In genomic region chr19:57771417-57771816, GRCh38 we compare ENCODE assay signal across 10 cellular contexts. TPM values are rescaled to one million over a fixed set of nuclear protein-coding genes. Genes with fewer than 3 reads are reported as not detected.
DNase-seq lines count a peak whose midpoint lies in the region; ATAC-seq and TF ChIP-seq lines count a peak whose summit lies in the region.
"Had no signal": no experiment of that assay in that cellular context is flagged by ENCODE, and none has a peak within 500 bp of the region (broad histone marks: within the 10 kb centered on the region; RNA-seq: fewer than 3 reads in every experiment).

No MANE protein-coding gene starts in this region.

- peaks cover 15% of the 10 kb centered on the region for H3K4me1 ChIP-seq in BLaER1
- peaks cover 3 to 21% of the 10 kb centered on the region in 2 donors for H3K4me1 ChIP-seq in right atrium auricular region

- H3K27ac Mint-ChIP-seq in Calu3 (ENCODE audit: unreplicated experiment): peak overlapping the region; percentile 15
- H3K27ac Mint-ChIP-seq in activated T-helper 1 cell treated with anti-CD3 and anti-CD28 coated beads, Interleukin-12 subunit alpha, Interleukin-12 subunit beta, Interleukin-2, Interleukin-4 antibody, amounts not matched to agents 30 ng/mL and 10 ng/mL and 1 ng/mL, durations not matched to agents 14 hours and 24 hours and 36 hours: no peak overlapping the region
- peak overlapping the region in 5 of 10 donors; percentile 40 to 83 (median 64) for H3K27ac Mint-ChIP-seq in naive thymus-derived CD8-positive, alpha-beta T cell

- peaks cover 20% of the 10 kb centered on the region for H4K20me1 ChIP-seq in BLaER1

- H3K27me3 Mint-ChIP-seq in Calu3 (ENCODE audit: unreplicated experiment): no peaks in the 10 kb centered on the region
- H3K27me3 Mint-ChIP-seq in activated T-helper 1 cell treated with anti-CD3 and anti-CD28 coated beads, Interleukin-12 subunit alpha, Interleukin-12 subunit beta, Interleukin-2, Interleukin-4 antibody, amounts not matched to agents 30 ng/mL and 10 ng/mL and 1 ng/mL, durations not matched to agents 14 hours and 24 hours and 36 hours (ENCODE audit: insufficient read depth): no peaks in the 10 kb centered on the region
- H3K27me3 Mint-ChIP-seq in naive thymus-derived CD8-positive, alpha-beta T cell: no peaks in the 10 kb centered on the region

- POLR2A ChIA-PET in naive thymus-derived CD8-positive, alpha-beta T cell (lab: Charles Lee): no interaction called here

- no peak overlapping the region for H3K4me3 Mint-ChIP-seq in Calu3 (ENCODE audit: low read depth, unreplicated experiment)
- peak overlapping the region; percentile 47 for H3K4me3 Mint-ChIP-seq in activated T-helper 1 cell treated with anti-CD3 and anti-CD28 coated beads, Interleukin-12 subunit alpha, Interleukin-12 subunit beta, Interleukin-2, Interleukin-4 antibody, amounts not matched to agents 30 ng/mL and 10 ng/mL and 1 ng/mL, durations not matched to agents 14 hours and 24 hours and 36 hours
- H3K4me3 Mint-ChIP-seq in naive thymus-derived CD8-positive, alpha-beta T cell: peak overlapping the region; percentile 59 to 97 (median 69)

- CTCF ChIA-PET in Calu3 (lab: Charles Lee): no interaction called here

- peaks cover 66% of the 10 kb centered on the region for H3K36me3 Mint-ChIP-seq in Calu3 (ENCODE audit: insufficient read depth, unreplicated experiment)
- peaks cover 61% of the 10 kb centered on the region for H3K36me3 Mint-ChIP-seq in activated T-helper 1 cell treated with anti-CD3 and anti-CD28 coated beads, Interleukin-12 subunit alpha, Interleukin-12 subunit beta, Interleukin-2, Interleukin-4 antibody, amounts not matched to agents 30 ng/mL and 10 ng/mL and 1 ng/mL, durations not matched to agents 14 hours and 24 hours and 36 hours (ENCODE audit: low read depth)
- H3K36me3 Mint-ChIP-seq in naive thymus-derived CD8-positive, alpha-beta T cell: peaks cover 41 to 66% (median 58%) of the 10 kb centered on the region in 3 donors

- H3K27me3 ChIP-seq in BLaER1: no peaks in the 10 kb centered on the region
- no peaks in the 10 kb centered on the region for H3K27me3 ChIP-seq in right atrium auricular region
- H3K27me3 ChIP-seq: transverse colon had no signal

- no peaks in the 10 kb centered on the region for H3K4me1 Mint-ChIP-seq in Calu3 (ENCODE audit: low read depth, unreplicated experiment)
- H3K4me1 Mint-ChIP-seq in activated T-helper 1 cell treated with anti-CD3 and anti-CD28 coated beads, Interleukin-12 subunit alpha, Interleukin-12 subunit beta, Interleukin-2, Interleukin-4 antibody, amounts not matched to agents 30 ng/mL and 10 ng/mL and 1 ng/mL, durations not matched to agents 14 hours and 24 hours and 36 hours (ENCODE audit: low read depth): peaks cover 24% of the 10 kb centered on the region
- peaks cover 14 to 51% (median 36%) of the 10 kb centered on the region in 4 donors for H3K4me1 Mint-ChIP-seq in naive thymus-derived CD8-positive, alpha-beta T cell

- H3K9ac ChIP-seq in BLaER1: no peak overlapping the region

- H3K4me2 ChIP-seq in BLaER1: peak overlapping the region; percentile 92; the same call in 1 of the 2 replicates

- H3K36me3 ChIP-seq in BLaER1 (peaks cover 65% of the 10 kb centered on the region), right atrium auricular region (peaks cover 28% of the 10 kb centered on the region)

- no peak for ATAC-seq in naive thymus-derived CD8-positive, alpha-beta T cell
- no peak for ATAC-seq in GM18517 (IDR thresholded peaks at IDR 0.05; ENCODE audit: unreplicated experiment)

- peaks cover 58% of the 10 kb centered on the region for H3K9me3 ChIP-seq in BLaER1
- peaks cover 0 to 21% of the 10 kb centered on the region in 2 donors for H3K9me3 ChIP-seq in right atrium auricular region

- intact Hi-C loops in Calu3 (cut with micrococcal nuclease; ENCODE audit: unreplicated experiment): no loop called here
- intact Hi-C loops in activated T-helper 1 cell treated with anti-CD3 and anti-CD28 coated beads, Interleukin-12 subunit alpha, Interleukin-12 subunit beta, Interleukin-2, Interleukin-4 antibody, amounts not matched to agents 30 ng/mL and 10 ng/mL and 1 ng/mL, durations not matched to agents 14 hours and 24 hours and 36 hours (cut with micrococcal nuclease): no loop called here

- H3K9me3 Mint-ChIP-seq in Calu3 (ENCODE audit: low read depth, unreplicated experiment): peaks cover 20% of the 10 kb centered on the region
- peaks cover 63% of the 10 kb centered on the region for H3K9me3 Mint-ChIP-seq in activated T-helper 1 cell treated with anti-CD3 and anti-CD28 coated beads, Interleukin-12 subunit alpha, Interleukin-12 subunit beta, Interleukin-2, Interleukin-4 antibody, amounts not matched to agents 30 ng/mL and 10 ng/mL and 1 ng/mL, durations not matched to agents 14 hours and 24 hours and 36 hours
- H3K9me3 Mint-ChIP-seq in naive thymus-derived CD8-positive, alpha-beta T cell: peaks cover 0 to 79% (median 34%) of the 10 kb centered on the region in 9 donors

- no TSS peak for BruUV-seq in Calu3 (replicated peaks; lab: Mats Ljungman, UMichigan)

- DNase-seq in Calu3 (no peak), A172 (ENCODE audit: low spot score) (no peak), NCI-H2081 treated with DMSO at 0.1 percent for 48 hours (lab: John Stamatoyannopoulos, UW) (no peak), right atrium auricular region (ENCODE audit: low spot score) (no peak)
- DNase-seq in activated T-helper 1 cell treated with anti-CD3 and anti-CD28 coated beads, Interleukin-12 subunit alpha, Interleukin-12 subunit beta, Interleukin-2, Interleukin-4 antibody, amounts not matched to agents 30 ng/mL and 10 ng/mL and 1 ng/mL, durations not matched to agents 14 hours and 24 hours and 36 hours (ENCODE audit: low spot score): no peak
- DNase-seq in naive thymus-derived CD8-positive, alpha-beta T cell: no peak
- DNase-seq: dermis blood vessel endothelial cell, transverse colon had no signal

- H3K4me3 ChIP-seq in BLaER1: no peak overlapping the region; the same call in 1 of the 2 replicates
- no peak overlapping the region for H3K4me3 ChIP-seq in right atrium auricular region

- TF ChIP-seq CTCF in Calu3 (IDR thresholded peaks at IDR 0.05; ENCODE audit: unreplicated experiment): no peak
- TF ChIP-seq CTCF in right atrium auricular region (IDR thresholded peaks at IDR 0.05): no peak

- H3K27ac ChIP-seq in BLaER1 (no peak overlapping the region), right atrium auricular region (no peak overlapping the region)
- H3K27ac ChIP-seq: transverse colon had no signal

RNA-seq across cellular contexts. Expression of gene ZNF586, which starts 1.9 kb away (rescaled TPM):
- total RNA-seq in Calu3 (2022) (18.9 and 22.9 TPM in 2 replicates), right atrium auricular region (10 to 100 TPM in 1 of 2 donors, 1 to 10 TPM in 1; 5.7 to 11.9 TPM)
- 13.6 and 13.8 TPM in 2 replicates for total RNA-seq in activated T-helper 1 cell treated with anti-CD3 and anti-CD28 coated beads, Interleukin-12 subunit alpha, Interleukin-12 subunit beta, Interleukin-2, Interleukin-4 antibody, amounts not matched to agents 30 ng/mL and 10 ng/mL and 1 ng/mL, durations not matched to agents 14 hours and 24 hours and 36 hours
- total RNA-seq in naive thymus-derived CD8-positive, alpha-beta T cell: 10 to 100 TPM; 46.6 to 46.9 TPM
- 10 to 100 TPM; 17.7 to 21.5 (median 20.3) TPM for polyA plus RNA-seq in naive thymus-derived CD8-positive, alpha-beta T cell
- total RNA-seq in A172 (2014; rRNA removed; shearing (Covaris generic)): 18.9 and 24.6 TPM in 2 replicates

RNA-seq across cellular contexts. Expression of gene ZNF776, which starts 24.8 kb away (rescaled TPM):
- total RNA-seq in Calu3 (2022) (19.7 and 21.6 TPM in 2 replicates), right atrium auricular region (1 to 10 TPM; 6.0 to 8.9 TPM)
- total RNA-seq in activated T-helper 1 cell treated with anti-CD3 and anti-CD28 coated beads, Interleukin-12 subunit alpha, Interleukin-12 subunit beta, Interleukin-2, Interleukin-4 antibody, amounts not matched to agents 30 ng/mL and 10 ng/mL and 1 ng/mL, durations not matched to agents 14 hours and 24 hours and 36 hours: 6.8 and 6.9 TPM in 2 replicates
- total RNA-seq in naive thymus-derived CD8-positive, alpha-beta T cell: 10 to 100 TPM; 42.9 to 52.0 TPM
- 10 to 100 TPM in 1 of 3 donors, 1 to 10 TPM in 2; 8.2 to 11.9 (median 8.4) TPM for polyA plus RNA-seq in naive thymus-derived CD8-positive, alpha-beta T cell
- 20.9 and 26.1 TPM in 2 replicates for total RNA-seq in A172 (2014; rRNA removed; shearing (Covaris generic))

RNA-seq across cellular contexts. Expression of gene ZNF552, which starts 43.3 kb away (rescaled TPM):
- total RNA-seq in Calu3 (2022) (24.0 and 24.8 TPM in 2 replicates), right atrium auricular region (1 to 10 TPM; 1.0 to 5.3 TPM)
- total RNA-seq in activated T-helper 1 cell treated with anti-CD3 and anti-CD28 coated beads, Interleukin-12 subunit alpha, Interleukin-12 subunit beta, Interleukin-2, Interleukin-4 antibody, amounts not matched to agents 30 ng/mL and 10 ng/mL and 1 ng/mL, durations not matched to agents 14 hours and 24 hours and 36 hours: 9.0 and 10.7 TPM in 2 replicates
- 10 to 100 TPM; 17.3 to 21.8 TPM for total RNA-seq in naive thymus-derived CD8-positive, alpha-beta T cell
- polyA plus RNA-seq in naive thymus-derived CD8-positive, alpha-beta T cell: 10 to 100 TPM in 1 of 3 donors, 1 to 10 TPM in 2; 6.4 to 12.4 (median 7.4) TPM
- 4.6 and 11.6 TPM in 2 replicates for total RNA-seq in A172 (2014; rRNA removed; shearing (Covaris generic))

RNA-seq across cellular contexts. Expression of gene ZNF671, which starts 44.0 kb away (rescaled TPM):
- total RNA-seq in Calu3 (2022) (1.8 and 2.1 TPM in 2 replicates), right atrium auricular region (1 to 10 TPM; 5.6 to 8.3 TPM)
- 4.9 and 5.5 TPM in 2 replicates for total RNA-seq in activated T-helper 1 cell treated with anti-CD3 and anti-CD28 coated beads, Interleukin-12 subunit alpha, Interleukin-12 subunit beta, Interleukin-2, Interleukin-4 antibody, amounts not matched to agents 30 ng/mL and 10 ng/mL and 1 ng/mL, durations not matched to agents 14 hours and 24 hours and 36 hours
- total RNA-seq in naive thymus-derived CD8-positive, alpha-beta T cell: 10 to 100 TPM; 46.0 to 46.8 TPM
- polyA plus RNA-seq in naive thymus-derived CD8-positive, alpha-beta T cell: 10 to 100 TPM; 17.2 to 28.0 (median 24.7) TPM
- not detected in 2 replicates for total RNA-seq in A172 (2014; rRNA removed; shearing (Covaris generic))

RNA-seq across cellular contexts. Expression of gene ZNF587B, which starts 58.7 kb away (rescaled TPM):
- total RNA-seq in Calu3 (2022) (31.1 and 31.6 TPM in 2 replicates), right atrium auricular region (1 to 10 TPM; 3.2 to 5.7 TPM)
- 25.1 and 26.7 TPM in 2 replicates for total RNA-seq in activated T-helper 1 cell treated with anti-CD3 and anti-CD28 coated beads, Interleukin-12 subunit alpha, Interleukin-12 subunit beta, Interleukin-2, Interleukin-4 antibody, amounts not matched to agents 30 ng/mL and 10 ng/mL and 1 ng/mL, durations not matched to agents 14 hours and 24 hours and 36 hours
- total RNA-seq in naive thymus-derived CD8-positive, alpha-beta T cell: 10 to 100 TPM; 29.1 to 29.9 TPM
- 1 to 10 TPM in 1 of 3 donors, under 1 TPM in 2; 0.27 to 1.3 (median 0.76) TPM for polyA plus RNA-seq in naive thymus-derived CD8-positive, alpha-beta T cell
- total RNA-seq in A172 (2014; rRNA removed; shearing (Covaris generic)): 22.9 and 26.6 TPM in 2 replicates
